ENCODE assay signal across 20 cellular contexts in genomic region chr12:33724867-33725266, GRCh38.
"Had no signal": no experiment of that assay in that cellular context is flagged by ENCODE, and none has a peak within 500 bp of the region (broad histone marks: within the 10 kb centered on the region; RNA-seq: fewer than 3 reads in every experiment).

No MANE protein-coding gene starts in this region.

- H3K27me3 ChIP-seq: body of pancreas, cardiac muscle cell, gastroesophageal sphincter, heart left ventricle had no signal

- H3K36me3 ChIP-seq: cardiac muscle cell, gastroesophageal sphincter, heart left ventricle had no signal

- H3K9me3 Mint-ChIP-seq: stimulated activated memory B cell treated with anti-CD40 and anti-IgM and Interleukin-4, amounts not matched to agents 10 μg/mL and 1 μg/mL and 100 μg/mL, for 72 hours had no signal

- H3K9me3 ChIP-seq: body of pancreas had no signal

- H3K27ac Mint-ChIP-seq: activated CD4-positive, alpha-beta memory T cell treated with anti-CD3 and anti-CD28 coated beads, Interleukin-2, amount 10 ng/mL, durations not matched to agents 7 days and 5 days; activated CD4-positive, alpha-beta T cell treated with anti-CD3 and anti-CD28 coated beads, Interleukin-2, amount 10 ng/mL, durations not matched to agents 24 days and 14 days; activated naive CD4-positive, alpha-beta T cell treated with anti-CD3 and anti-CD28 coated beads, Interleukin-2, amount 10 ng/mL, durations not matched to agents 7 days and 5 days; activated naive CD8-positive, alpha-beta T cell treated with anti-CD3 and anti-CD28 coated beads, Interleukin-2, amount 50 U/mL, for 24 hours; activated T-cell treated with anti-CD3 and anti-CD28 coated beads, Interleukin-2, amount 50 U/mL, for 72 hours; natural killer cell; stimulated activated memory B cell treated with anti-CD40 and anti-IgM and Interleukin-4, amounts not matched to agents 10 μg/mL and 1 μg/mL and 100 μg/mL, for 72 hours; type B pancreatic cell had no signal

- H3K4me1 ChIP-seq: body of pancreas, gastroesophageal sphincter, heart left ventricle had no signal

- H3K4me1 Mint-ChIP-seq: activated CD4-positive, alpha-beta memory T cell treated with anti-CD3 and anti-CD28 coated beads, Interleukin-2, amount 10 ng/mL, durations not matched to agents 7 days and 5 days; activated CD4-positive, alpha-beta T cell treated with anti-CD3 and anti-CD28 coated beads, Interleukin-2, amount 10 ng/mL, durations not matched to agents 24 days and 14 days; activated naive CD4-positive, alpha-beta T cell treated with anti-CD3 and anti-CD28 coated beads, Interleukin-2, amount 10 ng/mL, durations not matched to agents 7 days and 5 days; activated naive CD8-positive, alpha-beta T cell treated with anti-CD3 and anti-CD28 coated beads, Interleukin-2, amount 50 U/mL, for 24 hours; natural killer cell; stimulated activated memory B cell treated with anti-CD40 and anti-IgM and Interleukin-4, amounts not matched to agents 10 μg/mL and 1 μg/mL and 100 μg/mL, for 72 hours had no signal

- FAIRE-seq: islet of Langerhans had no signal

- H3K4me3 Mint-ChIP-seq: activated CD4-positive, alpha-beta memory T cell treated with anti-CD3 and anti-CD28 coated beads, Interleukin-2, amount 10 ng/mL, durations not matched to agents 7 days and 5 days; activated CD4-positive, alpha-beta T cell treated with anti-CD3 and anti-CD28 coated beads, Interleukin-2, amount 10 ng/mL, durations not matched to agents 24 days and 14 days; activated naive CD4-positive, alpha-beta T cell treated with anti-CD3 and anti-CD28 coated beads, Interleukin-2, amount 10 ng/mL, durations not matched to agents 7 days and 5 days; activated naive CD8-positive, alpha-beta T cell treated with anti-CD3 and anti-CD28 coated beads, Interleukin-2, amount 50 U/mL, for 24 hours; activated T-cell treated with anti-CD3 and anti-CD28 coated beads, Interleukin-2, amount 50 U/mL, for 72 hours; natural killer cell; stimulated activated memory B cell treated with anti-CD40 and anti-IgM and Interleukin-4, amounts not matched to agents 10 μg/mL and 1 μg/mL and 100 μg/mL, for 72 hours; type B pancreatic cell had no signal

- H3K27ac ChIP-seq: body of pancreas, cardiac muscle cell, epithelial cell of prostate, gastroesophageal sphincter, heart left ventricle had no signal

- DNase-seq: activated CD4-positive, alpha-beta memory T cell treated with anti-CD3 and anti-CD28 coated beads, Interleukin-2, amount 10 ng/mL, durations not matched to agents 7 days and 5 days; activated CD4-positive, alpha-beta T cell treated with anti-CD3 and anti-CD28 coated beads, Interleukin-2, amount 10 ng/mL, durations not matched to agents 24 days and 14 days; activated effector memory CD4-positive, alpha-beta T cell treated with anti-CD3 and anti-CD28 coated beads, Interleukin-2, amount 50 U/mL, for 16 hours; activated naive CD4-positive, alpha-beta T cell treated with anti-CD3 and anti-CD28 coated beads, Interleukin-2, amount 10 ng/mL, durations not matched to agents 7 days and 5 days; activated naive CD8-positive, alpha-beta T cell treated with anti-CD3 and anti-CD28 coated beads, Interleukin-2, amount 50 U/mL, for 24 hours; activated T-cell treated with anti-CD3 and anti-CD28 coated beads, Interleukin-2, amount 50 U/mL, for 72 hours; body of pancreas; cortex of kidney; heart left ventricle; left cardiac atrium; midbrain; natural killer cell; stimulated activated CD4-positive, alpha-beta T cell treated with anti-CD3 and anti-CD28 coated beads, Interleukin-15, amount 100 ng/mL, for 24 hours had no signal

- H3K4me3 ChIP-seq: body of pancreas, cardiac muscle cell, gastroesophageal sphincter, heart left ventricle, smooth muscle cell had no signal

- H3K36me3 Mint-ChIP-seq: activated naive CD4-positive, alpha-beta T cell treated with anti-CD3 and anti-CD28 coated beads, Interleukin-2, amount 10 ng/mL, durations not matched to agents 7 days and 5 days; stimulated activated memory B cell treated with anti-CD40 and anti-IgM and Interleukin-4, amounts not matched to agents 10 μg/mL and 1 μg/mL and 100 μg/mL, for 72 hours; type B pancreatic cell had no signal

- H3K27me3 Mint-ChIP-seq: activated CD4-positive, alpha-beta memory T cell treated with anti-CD3 and anti-CD28 coated beads, Interleukin-2, amount 10 ng/mL, durations not matched to agents 7 days and 5 days; activated CD4-positive, alpha-beta T cell treated with anti-CD3 and anti-CD28 coated beads, Interleukin-2, amount 10 ng/mL, durations not matched to agents 24 days and 14 days; activated naive CD4-positive, alpha-beta T cell treated with anti-CD3 and anti-CD28 coated beads, Interleukin-2, amount 10 ng/mL, durations not matched to agents 7 days and 5 days; activated naive CD8-positive, alpha-beta T cell treated with anti-CD3 and anti-CD28 coated beads, Interleukin-2, amount 50 U/mL, for 24 hours; stimulated activated memory B cell treated with anti-CD40 and anti-IgM and Interleukin-4, amounts not matched to agents 10 μg/mL and 1 μg/mL and 100 μg/mL, for 72 hours; type B pancreatic cell had no signal
